8 cellular contexts compared by ENCODE assay signal in genomic region chr14:69767369-69767999, GRCh38. TPM values are rescaled to one million over a fixed set of nuclear protein-coding genes. Genes with fewer than 3 reads are reported as not detected.
DNase-seq lines count a peak whose midpoint lies in the region; ATAC-seq and TF ChIP-seq lines count a peak whose summit lies in the region.

No MANE protein-coding gene starts in this region.

- peak overlapping the region; percentile 100 for H3K27ac Mint-ChIP-seq in chondrocyte (ENCODE audit: unreplicated experiment)

- peak overlapping the region; percentile 97 for H3K4me3 Mint-ChIP-seq in chondrocyte (ENCODE audit: unreplicated experiment)

- DNase-seq in AG09319 (ENCODE audit: extremely low read depth, low read depth) = peak; percentile 73
- peak; percentile 84 for DNase-seq in NCI-H446 treated with DMSO at 0.1 percent for 48 hours (lab: John Stamatoyannopoulos, UW)
- peak; percentile 89 to 91 for DNase-seq in activated CD4-positive, alpha-beta T cell treated with anti-CD3 and anti-CD28 coated beads for 24 hours (ENCODE audit: low read depth in 2 of 2)
- peak; percentile 97 for DNase-seq in chondrocyte (ENCODE audit: low spot score)
- DNase-seq in kidney glomerular epithelial cell (lab: John Stamatoyannopoulos, UW) = peak; percentile 95
- DNase-seq in stimulated activated CD4-positive, alpha-beta T cell treated with anti-CD3 and anti-CD28 coated beads, Interleukin-15, amount 100 ng/mL, for 24 hours = peak; percentile 96

- TF ChIP-seq CTCF in AG09319 (IDR thresholded peaks at IDR 0.05; ENCODE audit: low read depth, low read length) (no peak), chondrocyte (IDR thresholded peaks at IDR 0.05) (no peak)

- H3K9me3 Mint-ChIP-seq in chondrocyte (ENCODE audit: low read depth) = no peaks in the 10 kb centered on the region

- no peaks in the 10 kb centered on the region for H3K27me3 Mint-ChIP-seq in chondrocyte (ENCODE audit: low read depth)

- peaks cover 46% of the 10 kb centered on the region for H3K4me1 Mint-ChIP-seq in chondrocyte (ENCODE audit: low read depth)

- H3K36me3 Mint-ChIP-seq in chondrocyte (ENCODE audit: low read depth) = peaks cover 41% of the 10 kb centered on the region

- ATAC-seq in GM19043 (IDR thresholded peaks at IDR 0.05; ENCODE audit: low read depth, unreplicated experiment) (peak; percentile 51), HG03378 (IDR thresholded peaks at IDR 0.05; ENCODE audit: unreplicated experiment) (peak; percentile 52)

RNA-seq across cellular contexts. Expression of gene SRSF5, which starts 0.5 kb away (rescaled TPM):
- 147 to 193 TPM (median 163 TPM) in 3 replicates for total RNA-seq in chondrocyte

RNA-seq across cellular contexts. Expression of gene SLC10A1, which starts 29.6 kb away (rescaled TPM):
- not detected in 3 replicates for total RNA-seq in chondrocyte

Comparison
In these comparisons a context has a peak if more than half of its experiments do, and no peak if none do; other contexts are left out.
1. Peak in every context shown above with its lines: DNase-seq and ATAC-seq.